ENCODE assay signal across 26 cellular contexts in genomic region chr10:113924171-113924570, GRCh38.
DNase-seq lines count a peak whose midpoint lies in the region; ATAC-seq and FAIRE-seq lines count a peak whose summit lies in the region.
"Had no signal": no experiment of that assay in that cellular context is flagged by ENCODE, and none has a peak within 500 bp of the region (broad histone marks: within the 10 kb centered on the region; RNA-seq: fewer than 3 reads in every experiment).

No MANE protein-coding gene starts in this region.

- H3K4me3 ChIP-seq in small intestine (ENCODE audit: low read depth in 1 of 2, low read length in 2 of 2), result no peak overlapping the region
- H3K4me3 ChIP-seq: BLaER1, GM12878 had no signal

- H3K27me3 ChIP-seq in small intestine (ENCODE audit: control insufficient read depth in 2 of 2, insufficient read depth in 2 of 2, low read length in 2 of 2), result no peaks in the 10 kb centered on the region
- H3K27me3 ChIP-seq: BE2C, BLaER1 had no signal

- H3K4me1 ChIP-seq in small intestine (ENCODE audit: control insufficient read depth in 2 of 2, insufficient read depth in 1 of 2, low read depth in 1 of 2, low read length in 1 of 2), result peaks cover 3 to 4% of the 10 kb centered on the region in 2 donors

- WGBS in small intestine, 3 donors, result 16 to 65% (median 39%) methylated on average over 1 of the region's 1 CpG

- peak overlapping the region; percentile 46 to 63 for H3K27ac ChIP-seq in small intestine (ENCODE audit: low read depth in 1 of 2, low read length in 1 of 2)
- H3K27ac ChIP-seq: BLaER1 had no signal

- H3K36me3 ChIP-seq in small intestine (ENCODE audit: control insufficient read depth in 2 of 2, insufficient read depth in 2 of 2, low read length in 2 of 2), result no peaks in the 10 kb centered on the region
- H3K36me3 ChIP-seq: BE2C, BLaER1 had no signal

- H3K9me3 ChIP-seq in small intestine (ENCODE audit: control insufficient read depth, low read depth), result no peaks in the 10 kb centered on the region
- H3K9me3 ChIP-seq: BE2C had no signal

- FAIRE-seq in small intestine (lab: Jason Lieb, UNC), result no peak
- FAIRE-seq: A204.1, GM12878, GM12892, GM18507 had no signal

- intact Hi-C loops in left colon (cut with DNase I, micrococcal nuclease), result no loop called here

- ATAC-seq in left colon (peak; percentile 55), GM19452 (IDR thresholded peaks at IDR 0.05; ENCODE audit: unreplicated experiment) (no peak), GM21576 (IDR thresholded peaks at IDR 0.05; ENCODE audit: unreplicated experiment) (no peak)
- ATAC-seq: GM12878 had no signal

- DNase-seq in LoVo (ENCODE audit: low spot score) (peak; percentile 34), left colon (no peak), small intestine (peak; percentile 92), cerebellar cortex (ENCODE audit: low spot score) (no peak)
- DNase-seq: 8988T; ACHN; BE2C; C1 segment of cervical spinal cord; CD4-positive, alpha-beta memory T cell; CD4-positive, CD25-positive, alpha-beta regulatory T cell; CD8-positive, alpha-beta memory T cell; COR-L47; DMS 273 treated with DMSO at 0.1 percent for 48 hours; DMS153; DMS53; DMS79; DND-41; EL; GDM1 had no signal

Comparison
In these comparisons a context has a peak if more than half of its experiments do, and no peak if none do; other contexts are left out.
1. DNase-seq: peak in LoVo (single experiment) and small intestine (single experiment); none in left colon (0 of 2) and cerebellar cortex (single experiment).